In the genomic region with DNA sequence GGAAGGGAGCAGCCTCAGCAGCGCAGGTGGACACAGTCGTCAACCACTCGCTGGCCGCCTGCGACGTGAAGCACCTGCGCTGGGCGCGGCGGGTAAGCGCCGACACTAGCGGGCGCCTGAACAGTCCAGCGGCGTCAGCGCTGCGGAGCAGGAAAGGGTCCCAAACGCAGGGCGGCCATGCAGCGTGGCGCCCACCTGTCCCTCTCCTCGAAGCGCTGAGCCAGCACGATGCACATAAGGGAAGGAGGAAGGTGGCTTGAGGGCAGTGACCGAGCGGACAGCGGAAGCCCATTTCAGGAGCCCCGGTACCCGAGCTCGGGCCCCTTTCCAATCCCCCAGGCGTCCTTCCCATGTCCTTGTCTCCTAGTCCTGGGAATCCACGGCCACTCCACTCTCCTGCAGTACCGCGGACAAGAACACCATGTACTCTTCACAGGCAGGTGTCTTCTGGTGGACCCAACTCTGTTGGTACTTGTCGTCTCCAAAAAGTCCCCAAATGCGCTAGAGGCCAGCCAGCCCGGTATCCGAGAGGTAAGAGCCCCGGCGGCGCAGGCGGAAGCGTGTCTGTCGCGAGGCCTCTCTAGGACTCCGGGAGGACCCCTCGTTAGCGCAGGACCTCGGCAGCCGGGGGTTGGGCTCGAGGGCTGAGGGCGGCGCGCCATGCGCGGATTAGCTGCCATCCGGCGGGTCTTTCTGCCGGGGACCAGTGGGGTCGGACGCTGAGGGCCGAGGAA, we compare ENCODE assay signal across 8 cellular contexts. TPM values are rescaled to one million over a fixed set of nuclear protein-coding genes. Genes with fewer than 3 reads are reported as not detected.
A peak's percentile ranks its signal among the peaks of the same experiment; 100 is the strongest.
DNase-seq lines count a peak whose midpoint lies in the region; ATAC-seq and TF ChIP-seq lines count a peak whose summit lies in the region.

No MANE protein-coding gene starts in this region.

- peak overlapping the region; percentile 55 for H4K8ac ChIP-seq in trophoblast cell (ENCODE audit: low read depth, low read length)

- H3K79me2 ChIP-seq in trophoblast cell (ENCODE audit: control insufficient read depth, insufficient read depth, low read length, poor library complexity) = no peaks in the 10 kb centered on the region

- no peak overlapping the region for H2BK120ac ChIP-seq in trophoblast cell (ENCODE audit: insufficient read depth, low read length, poor library complexity)

- no CpG with 5 or more reads among the region's 63 CpGs for WGBS in trophoblast cell (ENCODE audit: extremely low coverage, insufficient coverage, insufficient read length)

- no peaks in the 10 kb centered on the region for H3K79me1 ChIP-seq in trophoblast cell (ENCODE audit: low read length)

- no peak overlapping the region for H2BK5ac ChIP-seq in trophoblast cell (ENCODE audit: low read depth, low read length, poor library complexity)

- no peaks in the 10 kb centered on the region for H3K27me3 ChIP-seq in cardiac muscle cell
- peaks cover 4% of the 10 kb centered on the region for H3K27me3 ChIP-seq in trophoblast cell (ENCODE audit: insufficient read depth, low read length)

- ATAC-seq in GM21390 (IDR thresholded peaks at IDR 0.05; ENCODE audit: unreplicated experiment) (no peak), HG03097 (IDR thresholded peaks at IDR 0.05; ENCODE audit: low FRiP score, unreplicated experiment) (no peak)

- H2AFZ ChIP-seq in trophoblast cell (ENCODE audit: insufficient read depth, low read length, poor library complexity) = peak overlapping the region; percentile 48

- H3K9me3 ChIP-seq in cardiac muscle cell (ENCODE audit: low read depth) = peaks cover 3% of the 10 kb centered on the region
- peaks cover 15% of the 10 kb centered on the region for H3K9me3 ChIP-seq in trophoblast cell (ENCODE audit: insufficient read depth, low read depth, low read length)

- DNase-seq in DMS79 treated with DMSO at 0.1 percent for 48 hours (lab: John Stamatoyannopoulos, UW) (peak; percentile 82), T1000 (lab: John Stamatoyannopoulos, UW) (peak; percentile 14), cardiac muscle cell (ENCODE audit: low read depth in 1 of 2, low spot score in 1 of 2) (peak in 1 of 2 donors; percentile 87), trophoblast cell (peak in 1 of 2 donors; percentile 13), NCI-H1105 (lab: John Stamatoyannopoulos, UW) (no peak), middle frontal gyrus (ENCODE audit: extremely low spot score, low spot score) (no peak)

- H3K27ac ChIP-seq in cardiac muscle cell (peak overlapping the region; percentile 24), trophoblast cell (ENCODE audit: low read depth, low read length) (no peak overlapping the region)

- H3K18ac ChIP-seq in trophoblast cell (ENCODE audit: low read length) = no peak overlapping the region

- no peak overlapping the region for H2AK5ac ChIP-seq in trophoblast cell (ENCODE audit: low read length)

- no peak overlapping the region for H4K91ac ChIP-seq in trophoblast cell (ENCODE audit: low read depth, low read length)

- no peak overlapping the region for H4K12ac ChIP-seq in trophoblast cell (ENCODE audit: low read depth, low read length)

- H2BK12ac ChIP-seq in trophoblast cell (ENCODE audit: low read length) = no peak overlapping the region

- peak overlapping the region; percentile 79 for H3K4me2 ChIP-seq in trophoblast cell (ENCODE audit: low read length)

- no peak overlapping the region for H3K14ac ChIP-seq in trophoblast cell (ENCODE audit: low read length)

- no peak for TF ChIP-seq CTCF in cardiac muscle cell (IDR thresholded peaks at IDR 0.05; ENCODE audit: low read depth, low read length)

- no peak overlapping the region for H3K23ac ChIP-seq in trophoblast cell (ENCODE audit: low read length)

- H3K9ac ChIP-seq in trophoblast cell (ENCODE audit: low read length) = peak overlapping the region; percentile 75

- no peak overlapping the region for H3K4ac ChIP-seq in trophoblast cell (ENCODE audit: low read depth, low read length)

- H3K36me3 ChIP-seq in cardiac muscle cell (no peaks in the 10 kb centered on the region), trophoblast cell (ENCODE audit: control insufficient read depth in 1 of 2, insufficient read depth in 2 of 2, low read length in 2 of 2) (no peaks in the 10 kb centered on the region)

- no peaks in the 10 kb centered on the region for H3K4me1 ChIP-seq in cardiac muscle cell (ENCODE audit: low read depth)
- peaks cover 4 to 5% of the 10 kb centered on the region in 2 experiments for H3K4me1 ChIP-seq in trophoblast cell (ENCODE audit: control insufficient read depth in 1 of 2, insufficient read depth in 2 of 2, low read length in 2 of 2)

- peak overlapping the region; percentile 35 for H3K4me3 ChIP-seq in cardiac muscle cell
- H3K4me3 ChIP-seq in trophoblast cell (ENCODE audit: low read depth, low read length) = peak overlapping the region; percentile 54

RNA-seq across cellular contexts. Expression of a gene that starts 14.4 kb away (rescaled TPM):
- 14.2 and 21.0 TPM in 2 replicates for total RNA-seq in cardiac muscle cell
- polyA plus RNA-seq in cardiac muscle cell = 13.8 and 18.2 TPM in 2 replicates
- polyA plus RNA-seq in trophoblast cell (2013) = 9.0 and 10.1 TPM in 2 replicates

RNA-seq across cellular contexts. Expression of a gene that starts 18.6 kb away (rescaled TPM):
- total RNA-seq in cardiac muscle cell = 0.03 TPM in 1 of 2 replicates, not detected in the other
- 0.53 and 0.54 TPM in 2 replicates for polyA plus RNA-seq in cardiac muscle cell
- polyA plus RNA-seq in trophoblast cell (2013) = not detected in 2 replicates

RNA-seq across cellular contexts. Expression of a gene that starts 19.0 kb away (rescaled TPM):
- total RNA-seq in cardiac muscle cell = 0.21 and 0.95 TPM in 2 replicates
- 1.5 and 2.4 TPM in 2 replicates for polyA plus RNA-seq in cardiac muscle cell
- polyA plus RNA-seq in trophoblast cell (2013) = 0.11 TPM in 2 replicates

Comparison
In these comparisons a context has a peak if more than half of its experiments do, and no peak if none do; other contexts are left out.
1. DNase-seq: peak in DMS79 treated with DMSO at 0.1 percent for 48 hours (single experiment) and T1000 (single experiment); none in NCI-H1105 (single experiment) and middle frontal gyrus (single experiment).